20 cellular contexts compared by ENCODE assay signal in the genomic region with DNA sequence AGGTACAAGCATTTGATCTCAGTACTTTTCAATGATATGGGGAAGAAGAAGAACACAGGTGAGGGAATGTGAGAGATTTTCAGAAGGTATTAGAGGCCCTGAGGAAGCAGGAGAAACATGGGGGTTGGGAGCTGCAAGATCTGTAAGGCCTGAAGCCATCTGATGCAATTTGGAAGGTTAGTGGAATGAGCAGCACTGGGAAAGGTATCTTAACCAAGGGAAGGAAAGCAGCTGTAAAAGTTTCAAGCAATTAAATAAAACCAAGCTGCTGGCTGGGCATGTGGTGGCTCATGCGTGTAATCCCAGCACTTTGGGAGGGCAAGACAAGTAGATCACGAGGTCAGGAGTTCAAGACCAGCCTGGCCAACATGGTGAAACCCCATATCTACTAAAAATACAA.
DNase-seq lines count a peak whose midpoint lies in the region; ATAC-seq, FAIRE-seq and TF ChIP-seq lines count a peak whose summit lies in the region.
"Had no signal": no experiment of that assay in that cellular context is flagged by ENCODE, and none has a peak within 500 bp of the region (broad histone marks: within the 10 kb centered on the region; RNA-seq: fewer than 3 reads in every experiment).

No MANE protein-coding gene starts in this region.

- H2AFZ ChIP-seq in H9 (ENCODE audit: low read length) (no peak overlapping the region), parathyroid adenoma (peak overlapping the region; percentile 54)

- no peak overlapping the region for H2BK12ac ChIP-seq in H9 (ENCODE audit: insufficient read length, low read depth, low read length)

- H3K27ac ChIP-seq in H9 (ENCODE audit: insufficient read length, low read depth, low read length) (no peak overlapping the region), parathyroid adenoma (no peak overlapping the region)

- H4K20me1 ChIP-seq in H9 (ENCODE audit: control insufficient read depth, insufficient read depth, insufficient read length), result no peaks in the 10 kb centered on the region

- no peak overlapping the region for H3K4me3 ChIP-seq in parathyroid adenoma (ENCODE audit: low read depth, low read length)
- H3K4me3 ChIP-seq: MG63 had no signal

- no peak overlapping the region for H4K5ac ChIP-seq in H9 (ENCODE audit: insufficient read length, low read depth, low read length)

- no peak for DNase-seq in activated T-cell treated with anti-CD3 and anti-CD28 coated beads, Interleukin-2, amount 50 U/mL, for 24 hours
- no peak for DNase-seq in activated T-cell treated with anti-CD3 and anti-CD28 coated beads, Interleukin-2, amount 50 U/mL, for 1 hour
- peak; percentile 8 for DNase-seq in H9
- no peak for DNase-seq in activated naive CD8-positive, alpha-beta T cell treated with anti-CD3 and anti-CD28 coated beads, Interleukin-2, amount 10 ng/mL, durations not matched to agents 7 days and 5 days
- DNase-seq in frontal cortex (ENCODE audit: low spot score in 2 of 2), result no peak
- DNase-seq: ACHN, AML-193, Calu3, DMS53, IMR-90, Karpas-422, MG63, NCI-H1105, NCI-H1694, NCI-H510A treated with DMSO at 0.1 percent for 48 hours, NCI-H82 had no signal

- no peaks in the 10 kb centered on the region for H3K4me1 ChIP-seq in H9 (ENCODE audit: insufficient read depth, low read length)
- peaks cover 28% of the 10 kb centered on the region for H3K4me1 ChIP-seq in parathyroid adenoma

- no peak overlapping the region for H3K18ac ChIP-seq in H9 (ENCODE audit: insufficient read length, low read depth, low read length)

- no peak for ATAC-seq in activated naive CD8-positive, alpha-beta T cell treated with anti-CD3 and anti-CD28 coated beads, Interleukin-2, amount 10 ng/mL, durations not matched to agents 7 days and 5 days (ENCODE audit: low read depth)
- no peak for ATAC-seq in GM19351 (IDR thresholded peaks at IDR 0.05; ENCODE audit: unreplicated experiment)
- ATAC-seq: HCT116 had no signal

- H3K4me3 Mint-ChIP-seq in activated T-cell treated with anti-CD3 and anti-CD28 coated beads, Interleukin-2, amount 50 U/mL, for 24 hours, result no peak overlapping the region
- no peak overlapping the region for H3K4me3 Mint-ChIP-seq in H9
- no peak overlapping the region for H3K4me3 Mint-ChIP-seq in activated naive CD8-positive, alpha-beta T cell treated with anti-CD3 and anti-CD28 coated beads, Interleukin-2, amount 10 ng/mL, durations not matched to agents 7 days and 5 days
- H3K4me3 Mint-ChIP-seq: CD14-positive monocyte had no signal

- TF ChIP-seq CTCF in H9 (conservative IDR thresholded peaks at IDR 0.05) (no peak), parathyroid adenoma (IDR thresholded peaks at IDR 0.05) (no peak)

- no peak overlapping the region for H3K56ac ChIP-seq in H9 (ENCODE audit: insufficient read length, low read depth, low read length)

- no peak overlapping the region for H2BK5ac ChIP-seq in H9 (ENCODE audit: insufficient read length, low read length)

- H2BK20ac ChIP-seq in H9 (ENCODE audit: low read depth, low read length, poor library complexity, severe bottlenecking), result no peak overlapping the region

- H2AK5ac ChIP-seq in H9 (ENCODE audit: insufficient read length, low read length), result no peak overlapping the region

- POLR2A ChIA-PET in activated naive CD8-positive, alpha-beta T cell treated with anti-CD3 and anti-CD28 coated beads, Interleukin-2, amount 10 ng/mL, durations not matched to agents 7 days and 5 days (lab: Charles Lee), result interaction anchor here (2.1 kb wide), 1 partner anchor 11 kb away, joined by 12 read pairs; no protein-coding TSS in a partner anchor

- H3K79me2 ChIP-seq in H9 (ENCODE audit: insufficient read depth, low read length) (no peaks in the 10 kb centered on the region), parathyroid adenoma (no peaks in the 10 kb centered on the region)

- H4K91ac ChIP-seq in H9 (ENCODE audit: insufficient read length, low read depth, low read length), result no peak overlapping the region

- no peaks in the 10 kb centered on the region for H3K36me3 Mint-ChIP-seq in activated T-cell treated with anti-CD3 and anti-CD28 coated beads, Interleukin-2, amount 50 U/mL, for 24 hours (ENCODE audit: low read depth)
- peaks cover 0 to 16% (median 2%) of the 10 kb centered on the region in 3 experiments; a peak in 5 of 7 replicates for H3K36me3 Mint-ChIP-seq in H9 (ENCODE audit: insufficient read depth in 1 of 3, low read depth in 3 of 3)
- H3K36me3 Mint-ChIP-seq in activated naive CD8-positive, alpha-beta T cell treated with anti-CD3 and anti-CD28 coated beads, Interleukin-2, amount 10 ng/mL, durations not matched to agents 7 days and 5 days, result peaks cover 11% of the 10 kb centered on the region
- H3K36me3 Mint-ChIP-seq: CD14-positive monocyte had no signal

- peaks cover 77% of the 10 kb centered on the region for H3K4me1 Mint-ChIP-seq in activated T-cell treated with anti-CD3 and anti-CD28 coated beads, Interleukin-2, amount 50 U/mL, for 24 hours (ENCODE audit: low read depth)
- H3K4me1 Mint-ChIP-seq in H9, result peaks cover 3% of the 10 kb centered on the region in 2 experiments; a peak in 3 of 4 replicates
- H3K4me1 Mint-ChIP-seq in activated naive CD8-positive, alpha-beta T cell treated with anti-CD3 and anti-CD28 coated beads, Interleukin-2, amount 10 ng/mL, durations not matched to agents 7 days and 5 days, result peaks cover 49% of the 10 kb centered on the region

- no peaks in the 10 kb centered on the region for H3K27me3 Mint-ChIP-seq in activated T-cell treated with anti-CD3 and anti-CD28 coated beads, Interleukin-2, amount 50 U/mL, for 24 hours
- peaks cover 3% of the 10 kb centered on the region; the same call in 1 of the 2 replicates for H3K27me3 Mint-ChIP-seq in H9 (ENCODE audit: low read depth)
- H3K27me3 Mint-ChIP-seq in activated naive CD8-positive, alpha-beta T cell treated with anti-CD3 and anti-CD28 coated beads, Interleukin-2, amount 10 ng/mL, durations not matched to agents 7 days and 5 days, result no peaks in the 10 kb centered on the region

- H3K79me1 ChIP-seq in H9 (ENCODE audit: insufficient read depth, low read depth, low read length, poor library complexity, severe bottlenecking), result no peaks in the 10 kb centered on the region

- H3K9me3 ChIP-seq in H9 (ENCODE audit: control insufficient read depth, low read depth, low read length), result no peaks in the 10 kb centered on the region
- no peaks in the 10 kb centered on the region for H3K9me3 ChIP-seq in parathyroid adenoma (ENCODE audit: control insufficient read depth, low read length)
- H3K9me3 ChIP-seq: MG63 had no signal

- no CpG with 5 or more reads among the region's 2 CpGs for WGBS in H9 (ENCODE audit: extremely low coverage, insufficient read length, low lambda C conversion rate)

- no peak overlapping the region for H2BK15ac ChIP-seq in H9 (ENCODE audit: low read depth, low read length)

- FAIRE-seq in frontal cortex (lab: Jason Lieb, UNC), result no peak

- H3K9ac ChIP-seq in H9 (ENCODE audit: extremely low read depth, insufficient read length, low read length) (no peak overlapping the region), parathyroid adenoma (no peak overlapping the region)

- no peak overlapping the region for H3K23ac ChIP-seq in H9 (ENCODE audit: insufficient read length, low read depth, low read length)

- H3T11ph ChIP-seq in H9 (ENCODE audit: low read length), result no peak overlapping the region

- H3K36me3 ChIP-seq in parathyroid adenoma (ENCODE audit: control insufficient read depth, insufficient read depth, low read length), result no peaks in the 10 kb centered on the region
- H3K36me3 ChIP-seq: MG63 had no signal

- H3K14ac ChIP-seq in H9 (ENCODE audit: insufficient read depth, low read length), result no peak overlapping the region

- H3K9me3 Mint-ChIP-seq in activated T-cell treated with anti-CD3 and anti-CD28 coated beads, Interleukin-2, amount 50 U/mL, for 24 hours, result no peaks in the 10 kb centered on the region
- H3K9me3 Mint-ChIP-seq in H9, result peaks cover 8 to 20% of the 10 kb centered on the region in 2 experiments
- peaks cover 11% of the 10 kb centered on the region for H3K9me3 Mint-ChIP-seq in activated naive CD8-positive, alpha-beta T cell treated with anti-CD3 and anti-CD28 coated beads, Interleukin-2, amount 10 ng/mL, durations not matched to agents 7 days and 5 days

- H3K23me2 ChIP-seq in H9 (ENCODE audit: insufficient read length, low read depth, low read length, poor library complexity, severe bottlenecking), result no peaks in the 10 kb centered on the region

- no peak overlapping the region for H2BK120ac ChIP-seq in H9 (ENCODE audit: low read depth, low read length, poor library complexity, severe bottlenecking)

- H4K8ac ChIP-seq in H9 (replicated peaks; ENCODE audit: insufficient read length, low read depth, low read length), result no peak overlapping the region

- H3K4ac ChIP-seq in H9 (ENCODE audit: low read depth, low read length), result no peak overlapping the region

- no peak overlapping the region for H3K4me2 ChIP-seq in H9 (ENCODE audit: insufficient read depth, insufficient read length, low read length)
- H3K4me2 ChIP-seq in parathyroid adenoma (ENCODE audit: low read length), result no peak overlapping the region

- no peaks in the 10 kb centered on the region for H3K27me3 ChIP-seq in H9 (ENCODE audit: insufficient read depth, low read length)
- H3K27me3 ChIP-seq in parathyroid adenoma (ENCODE audit: control insufficient read depth, insufficient read depth, low read length), result no peaks in the 10 kb centered on the region
- H3K27me3 ChIP-seq: MG63 had no signal

- peak overlapping the region; percentile 38 for H3K27ac Mint-ChIP-seq in activated T-cell treated with anti-CD3 and anti-CD28 coated beads, Interleukin-2, amount 50 U/mL, for 24 hours
- H3K27ac Mint-ChIP-seq in H9, result no peak overlapping the region
- peak overlapping the region; percentile 13 for H3K27ac Mint-ChIP-seq in activated naive CD8-positive, alpha-beta T cell treated with anti-CD3 and anti-CD28 coated beads, Interleukin-2, amount 10 ng/mL, durations not matched to agents 7 days and 5 days
- H3K27ac Mint-ChIP-seq: CD14-positive monocyte had no signal

Comparison
In these comparisons a context has a peak if more than half of its experiments do, and no peak if none do; other contexts are left out.
1. H3K27ac Mint-ChIP-seq: peak in activated T-cell treated with anti-CD3 and anti-CD28 coated beads, Interleukin-2, amount 50 U/mL, for 24 hours (single experiment) and activated naive CD8-positive, alpha-beta T cell treated with anti-CD3 and anti-CD28 coated beads, Interleukin-2, amount 10 ng/mL, durations not matched to agents 7 days and 5 days (single experiment); none in H9 (0 of 3).